1 cellular context compared by ENCODE assay signal in the genomic region with DNA sequence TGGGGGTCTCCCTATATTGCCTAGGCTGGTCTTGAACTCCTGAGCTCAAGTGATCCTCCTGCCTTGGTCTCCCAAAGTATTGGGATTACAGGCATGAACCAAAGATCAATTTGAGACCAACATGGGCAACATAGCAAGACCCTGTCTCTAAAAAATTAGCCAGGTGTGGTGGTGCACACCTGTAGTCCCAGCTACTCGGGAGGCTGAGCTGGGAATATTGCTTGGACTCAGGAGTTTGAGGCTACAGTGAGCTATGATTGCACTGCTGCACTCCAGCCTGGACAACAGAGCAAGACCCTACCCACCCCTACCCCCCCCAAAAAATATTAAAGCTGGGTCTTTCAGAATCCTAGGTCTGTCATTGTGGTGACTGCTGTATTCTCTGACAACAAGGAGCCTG. TPM values are rescaled to one million over a fixed set of nuclear protein-coding genes. Genes with fewer than 3 reads are reported as not detected.
"Had no signal": no experiment of that assay in that cellular context is flagged by ENCODE, and none has a peak within 500 bp of the region (broad histone marks: within the 10 kb centered on the region; RNA-seq: fewer than 3 reads in every experiment).

No MANE protein-coding gene starts in this region.

RNA-seq across cellular contexts. Expression of a gene that starts 9.0 kb away (rescaled TPM):
- polyA plus RNA-seq: naive thymus-derived CD4-positive, alpha-beta T cell had no signal
